Comparison of ENCODE assay signal across 13 cellular contexts in the genomic region with DNA sequence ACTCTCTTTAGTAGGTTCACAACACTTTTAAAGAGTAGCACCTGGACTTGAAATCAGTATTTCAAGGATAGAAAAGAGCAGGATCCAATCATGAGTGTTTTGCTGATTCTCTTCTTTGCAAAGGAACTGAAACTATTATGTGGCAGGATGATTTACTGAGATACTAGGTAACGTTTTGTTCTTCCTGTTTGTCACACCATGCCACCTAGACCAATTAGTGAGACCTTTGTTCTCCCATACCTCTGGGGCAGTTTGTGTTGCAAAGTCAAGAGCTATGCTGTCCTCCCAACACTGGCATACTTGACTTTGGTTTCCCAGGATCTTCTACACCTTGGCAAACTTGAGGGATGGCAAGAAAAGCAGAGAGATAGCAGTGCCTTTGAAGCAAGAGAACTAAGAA. TPM values are rescaled to one million over a fixed set of nuclear protein-coding genes. Genes with fewer than 3 reads are reported as not detected.
DNase-seq lines count a peak whose midpoint lies in the region; ATAC-seq and TF ChIP-seq lines count a peak whose summit lies in the region.
"Had no signal": no experiment of that assay in that cellular context is flagged by ENCODE, and none has a peak within 500 bp of the region (broad histone marks: within the 10 kb centered on the region; RNA-seq: fewer than 3 reads in every experiment).

No MANE protein-coding gene starts in this region.

- H3K79me2 ChIP-seq in MM.1S (ENCODE audit: low read length): no peaks in the 10 kb centered on the region

- TF ChIP-seq CTCF in MM.1S (IDR thresholded peaks at IDR 0.05; ENCODE audit: low read length): no peak
- TF ChIP-seq CTCF in psoas muscle (IDR thresholded peaks at IDR 0.05): no peak
- TF ChIP-seq CTCF in type B pancreatic cell (conservative IDR thresholded peaks at IDR 0.05): no peak

- H3K27ac ChIP-seq in MM.1S (ENCODE audit: low read length): peak overlapping the region; percentile 65; the same call in 1 of the 2 replicates
- H3K27ac ChIP-seq in psoas muscle: no peak overlapping the region
- H3K27ac ChIP-seq: cardiac muscle cell had no signal

- peaks cover 3% of the 10 kb centered on the region for H3K9me3 Mint-ChIP-seq in activated naive CD4-positive, alpha-beta T cell treated with anti-CD3 and anti-CD28 coated beads for 36 hours
- no peaks in the 10 kb centered on the region for H3K9me3 Mint-ChIP-seq in type B pancreatic cell

- H3K4me3 Mint-ChIP-seq in activated naive CD4-positive, alpha-beta T cell treated with anti-CD3 and anti-CD28 coated beads for 36 hours: peak overlapping the region; percentile 15
- no peak overlapping the region for H3K4me3 Mint-ChIP-seq in type B pancreatic cell

- H3K4me1 ChIP-seq in MM.1S (ENCODE audit: low read length) (peaks cover 39% of the 10 kb centered on the region), psoas muscle (no peaks in the 10 kb centered on the region)

- H3K27me3 ChIP-seq in MM.1S (replicated peaks; ENCODE audit: insufficient read depth, low read length) (no peaks in the 10 kb centered on the region), psoas muscle (ENCODE audit: insufficient read depth in 3 of 3, low read length in 2 of 3) (no peaks in the 10 kb centered on the region)
- H3K27me3 ChIP-seq: cardiac muscle cell had no signal

- H3K9me3 ChIP-seq in MM.1S (replicated peaks; ENCODE audit: insufficient read depth, low read length): no peaks in the 10 kb centered on the region
- H3K9me3 ChIP-seq in psoas muscle: no peaks in the 10 kb centered on the region

- no peaks in the 10 kb centered on the region; the same call in none of the 2 replicates for H3F3A ChIP-seq in MM.1S (ENCODE audit: insufficient read depth, low read length)

- peak overlapping the region; percentile 25 for H3K4me2 ChIP-seq in MM.1S (ENCODE audit: low read depth, low read length)

- H3K4me1 Mint-ChIP-seq in activated naive CD4-positive, alpha-beta T cell treated with anti-CD3 and anti-CD28 coated beads for 36 hours (ENCODE audit: low read depth): peaks cover 41% of the 10 kb centered on the region
- no peaks in the 10 kb centered on the region for H3K4me1 Mint-ChIP-seq in type B pancreatic cell (ENCODE audit: unreplicated experiment)

- no peak overlapping the region for H3K9ac ChIP-seq in MM.1S (ENCODE audit: low read length)

- intact Hi-C loops in activated naive CD4-positive, alpha-beta T cell treated with anti-CD3 and anti-CD28 coated beads for 36 hours (cut with micrococcal nuclease): no loop called here
- intact Hi-C loops in psoas muscle (cut with DNase I): no loop called here

- no peak for DNase-seq in activated naive CD4-positive, alpha-beta T cell treated with anti-CD3 and anti-CD28 coated beads for 36 hours
- DNase-seq in activated naive CD4-positive, alpha-beta T cell treated with anti-CD3 and anti-CD28 coated beads, Interleukin-2, amount 50 U/mL, for 16 hours: no peak
- DNase-seq in MM.1S (peak; percentile 68), psoas muscle (no peak), NCI-H1092 treated with DMSO at 0.1 percent for 48 hours (lab: John Stamatoyannopoulos, UW) (no peak), type B pancreatic cell (ENCODE audit: extremely low spot score, unreplicated experiment) (no peak)
- no peak for DNase-seq in stimulated activated naive CD8-positive, alpha-beta T cell treated with anti-CD3 and anti-CD28 coated beads, Interleukin-15, Interleukin-2, amounts not matched to agents 100 U/mL and 50 U/mL, for 24 hours
- DNase-seq: left cardiac atrium, NCI-H1436 treated with DMSO at 0.1 percent for 48 hours had no signal

- CTCF ChIA-PET in activated naive CD4-positive, alpha-beta T cell treated with anti-CD3 and anti-CD28 coated beads for 36 hours (lab: Charles Lee): interaction anchor here (1.3 kb wide), 1 partner anchor 239 kb away, joined by 3 read pairs; no protein-coding TSS in a partner anchor

- no peaks in the 10 kb centered on the region for H4K20me1 ChIP-seq in MM.1S (ENCODE audit: insufficient read depth, low read length)

- H3K27me3 Mint-ChIP-seq in activated naive CD4-positive, alpha-beta T cell treated with anti-CD3 and anti-CD28 coated beads for 36 hours (ENCODE audit: low read depth): no peaks in the 10 kb centered on the region
- H3K27me3 Mint-ChIP-seq in type B pancreatic cell: peaks cover 6% of the 10 kb centered on the region

- peak; percentile 68 for ATAC-seq in HG02759 (IDR thresholded peaks at IDR 0.05; ENCODE audit: unreplicated experiment)
- ATAC-seq in stimulated activated naive CD8-positive, alpha-beta T cell treated with anti-CD3 and anti-CD28 coated beads, Interleukin-15, Interleukin-2, amounts not matched to agents 100 U/mL and 50 U/mL, for 24 hours: peak; percentile 30
- ATAC-seq in psoas muscle: no peak
- ATAC-seq: left cardiac atrium, Right ventricle myocardium inferior had no signal

- H3K9me2 ChIP-seq in MM.1S (replicated peaks; ENCODE audit: insufficient read depth, low read length): no peaks in the 10 kb centered on the region

- peak overlapping the region; percentile 69 for H2AFZ ChIP-seq in MM.1S (ENCODE audit: low read length)

- H3K36me3 ChIP-seq in MM.1S (replicated peaks; ENCODE audit: insufficient read depth, low read length): no peaks in the 10 kb centered on the region
- H3K36me3 ChIP-seq in psoas muscle (ENCODE audit: insufficient read depth in 1 of 2, low read depth in 1 of 2): no peaks in the 10 kb centered on the region
- H3K36me3 ChIP-seq: cardiac muscle cell had no signal

- WGBS in psoas muscle, 3 donors: 36 to 63% (median 48%) methylated on average over 1 of the region's 1 CpG

- H3K27ac Mint-ChIP-seq in activated naive CD4-positive, alpha-beta T cell treated with anti-CD3 and anti-CD28 coated beads for 36 hours: peak overlapping the region; percentile 78
- no peak overlapping the region for H3K27ac Mint-ChIP-seq in type B pancreatic cell
- H3K27ac Mint-ChIP-seq: progenitor cell of endocrine pancreas had no signal

- H3K36me3 Mint-ChIP-seq in activated naive CD4-positive, alpha-beta T cell treated with anti-CD3 and anti-CD28 coated beads for 36 hours (ENCODE audit: low read depth): no peaks in the 10 kb centered on the region
- no peaks in the 10 kb centered on the region for H3K36me3 Mint-ChIP-seq in type B pancreatic cell

- H3K4me3 ChIP-seq in MM.1S (ENCODE audit: low read length) (no peak overlapping the region), psoas muscle (no peak overlapping the region)
- H3K4me3 ChIP-seq: cardiac muscle cell had no signal

RNA-seq across cellular contexts. Expression of a gene that starts 43.4 kb away (rescaled TPM):
- under 1 TPM in 1 of 2 experiments, not detected in 1; 0.12 TPM for total RNA-seq in activated naive CD4-positive, alpha-beta T cell treated with anti-CD3 and anti-CD28 coated beads for 36 hours
- under 1 TPM in 2 of 4 donors, not detected in 2; 0.38 to 0.39 TPM for total RNA-seq in psoas muscle
- polyA plus RNA-seq in psoas muscle: under 1 TPM in 2 of 3 donors, not detected in 1; 0.05 to 0.09 TPM
- total RNA-seq in type B pancreatic cell (ENCODE audit: low replicate concordance): not detected in 2 replicates
- total RNA-seq: cardiac muscle cell, left cardiac atrium, progenitor cell of endocrine pancreas, Right ventricle myocardium inferior had no signal
- polyA plus RNA-seq: cardiac muscle cell had no signal

Comparison
In these comparisons a context has a peak if more than half of its experiments do, and no peak if none do; other contexts are left out.
1. ATAC-seq: peak in HG02759 (single experiment) and stimulated activated naive CD8-positive, alpha-beta T cell treated with anti-CD3 and anti-CD28 coated beads, Interleukin-15, Interleukin-2, amounts not matched to agents 100 U/mL and 50 U/mL, for 24 hours (single experiment); none in psoas muscle (0 of 4).